In genomic region chr19:3304871-3305423, GRCh38 we compare ENCODE assay signal across 8 cellular contexts.
DNase-seq lines count a peak whose midpoint lies in the region; ATAC-seq and TF ChIP-seq lines count a peak whose summit lies in the region.

No MANE protein-coding gene starts in this region.

- H3K27ac ChIP-seq in dorsolateral prefrontal cortex: no peak overlapping the region
- no peak overlapping the region for H3K27ac ChIP-seq in lower lobe of right lung

- no peaks in the 10 kb centered on the region for H3K36me3 ChIP-seq in lower lobe of right lung

- H3K4me1 ChIP-seq in lower lobe of right lung: peaks cover 6% of the 10 kb centered on the region

- peak; percentile 61 to 76 for ATAC-seq in lower lobe of right lung
- ATAC-seq in HG03159 (IDR thresholded peaks at IDR 0.05; ENCODE audit: unreplicated experiment): no peak

- peaks cover 5% of the 10 kb centered on the region for H3K9me3 ChIP-seq in lower lobe of right lung

- TF ChIP-seq CTCF in GM12874 (IDR thresholded peaks at IDR 0.05; ENCODE audit: insufficient read depth, low read depth, low read length): peak; percentile 82
- peak; percentile 73 to 95 (median 87) for TF ChIP-seq CTCF in dorsolateral prefrontal cortex (IDR thresholded peaks at IDR 0.05 in 54 of 56, conservative IDR thresholded peaks at IDR 0.05 in 2 of 56; ENCODE audit: low read depth in 1 of 56, partially characterized antibody in 56 of 56)
- TF ChIP-seq CTCF in lower lobe of right lung (IDR thresholded peaks at IDR 0.05): peak; percentile 87

- H3K4me3 ChIP-seq in dorsolateral prefrontal cortex: peak overlapping the region in 1 of 59 donors; percentile 4
- H3K4me3 ChIP-seq in lower lobe of right lung: no peak overlapping the region

- intact Hi-C loops in dorsolateral prefrontal cortex (cut with DNase I): no loop called here
- intact Hi-C loops in lower lobe of right lung (cut with DNase I): no loop called here

- H3K27me3 ChIP-seq in dorsolateral prefrontal cortex (peaks cover 0 to 51% (median 12%) of the 10 kb centered on the region in 45 donors), lower lobe of right lung (ENCODE audit: low read depth) (peaks cover 25% of the 10 kb centered on the region)

- peak; percentile 59 for DNase-seq in A172 (ENCODE audit: low spot score)
- DNase-seq in NCI-H2227 (lab: John Stamatoyannopoulos, UW; ENCODE audit: unreplicated experiment): peak; percentile 74
- DNase-seq in activated CD4-positive, alpha-beta T cell treated with anti-CD3 and anti-CD28 coated beads, Interleukin-2, amount 50 U/mL, for 24 hours (ENCODE audit: low read depth in 1 of 2, low spot score in 1 of 2): peak; percentile 65 to 67
- DNase-seq in dorsolateral prefrontal cortex: peak in 9 of 10 donors; percentile 60 to 80 (median 76)
- DNase-seq in lower lobe of right lung: peak; percentile 74
- peak; percentile 53 for DNase-seq in stimulated activated CD8-positive, alpha-beta memory T cell treated with anti-CD3 and anti-CD28 coated beads, Interleukin-12 subunit alpha, Interleukin-12 subunit beta, amount 100 ng/mL, for 24 hours (ENCODE audit: extremely low read depth)
